Comparison of ENCODE assay signal across 10 cellular contexts in genomic region chr3:16707260-16707659, GRCh38.
"Had no signal": no experiment of that assay in that cellular context is flagged by ENCODE, and none has a peak within 500 bp of the region (broad histone marks: within the 10 kb centered on the region; RNA-seq: fewer than 3 reads in every experiment).

No MANE protein-coding gene starts in this region.

- H3K4me1 ChIP-seq: HAP-1 had no signal

- DNase-seq: GM23248, H7, HFFc6, IMR-90, Karpas-422, KBM-7 had no signal

- H3K4me2 ChIP-seq: KMS-11 had no signal

- H3K36me3 ChIP-seq: HAP-1 had no signal

- ATAC-seq: HCT116 had no signal

- H3K27ac Mint-ChIP-seq: HFFc6 had no signal

- FAIRE-seq: HTR-8/SVneo had no signal

- H3K4me3 Mint-ChIP-seq: HFFc6 had no signal

- H3K9me3 Mint-ChIP-seq: HFFc6 had no signal

- H3K4me3 ChIP-seq: GM23248, HAP-1 had no signal

- H3K27ac ChIP-seq: GM23248, KMS-11 had no signal

- H3K9ac ChIP-seq: GM23248, KMS-11 had no signal

- H2AFZ ChIP-seq: GM23248 had no signal
